15 cellular contexts compared by ENCODE assay signal in genomic region chr4:155615054-155615887, GRCh38. TPM values are rescaled to one million over a fixed set of nuclear protein-coding genes. Genes with fewer than 3 reads are reported as not detected.
DNase-seq lines count a peak whose midpoint lies in the region; ATAC-seq and TF ChIP-seq lines count a peak whose summit lies in the region.
"Had no signal": no experiment of that assay in that cellular context is flagged by ENCODE, and none has a peak within 500 bp of the region (broad histone marks: within the 10 kb centered on the region; RNA-seq: fewer than 3 reads in every experiment).

No MANE protein-coding gene starts in this region.

- DNase-seq in KBM-7 (peak; percentile 57), mesothelial cell of epicardium (ENCODE audit: low spot score in 2 of 2, unreplicated experiment in 2 of 2) (no peak)
- no peak for DNase-seq in activated naive CD4-positive, alpha-beta T cell treated with anti-CD3 and anti-CD28 coated beads for 36 hours
- DNase-seq in effector CD8-positive, alpha-beta T cell (lab: John Stamatoyannopoulos, UW), result no peak
- no peak for DNase-seq in stimulated activated CD4-positive, alpha-beta T cell treated with anti-CD3 and anti-CD28 coated beads, Interleukin-4, amount 100 ng/mL, for 1 hour
- DNase-seq: activated CD4-positive, alpha-beta memory T cell treated with anti-CD3 and anti-CD28 coated beads for 36 hours; effector memory CD4-positive, alpha-beta T cell; NCI-H1930; NCI-H82; SHP77; stimulated activated CD4-positive, alpha-beta T cell treated with anti-CD3 and anti-CD28 coated beads, Interleukin-2, amount 100 ng/mL, for 48 hours; T-helper 9 cell had no signal

- peaks cover 32% of the 10 kb centered on the region for H3K4me1 Mint-ChIP-seq in mesothelial cell of epicardium
- no peaks in the 10 kb centered on the region for H3K4me1 Mint-ChIP-seq in activated naive CD4-positive, alpha-beta T cell treated with anti-CD3 and anti-CD28 coated beads for 36 hours (ENCODE audit: low read depth)

- CTCF ChIA-PET in activated naive CD4-positive, alpha-beta T cell treated with anti-CD3 and anti-CD28 coated beads for 36 hours (lab: Charles Lee), result no interaction called here

- in situ Hi-C loops in KBM-7 (cut with MboI; ENCODE audit: low pct_unique_long_range_greater_than_20kb, low sequenced_read_pairs), result no loop called here

- H3K4me3 Mint-ChIP-seq in mesothelial cell of epicardium, result no peak overlapping the region
- H3K4me3 Mint-ChIP-seq in activated naive CD4-positive, alpha-beta T cell treated with anti-CD3 and anti-CD28 coated beads for 36 hours, result no peak overlapping the region
- H3K4me3 Mint-ChIP-seq: activated CD4-positive, alpha-beta memory T cell treated with anti-CD3 and anti-CD28 coated beads for 36 hours had no signal

- ATAC-seq in GM18505 (IDR thresholded peaks at IDR 0.05; ENCODE audit: unreplicated experiment) (no peak), GM19468 (IDR thresholded peaks at IDR 0.05; ENCODE audit: extremely low read depth, unreplicated experiment) (peak; percentile 48), HG02623 (IDR thresholded peaks at IDR 0.05; ENCODE audit: unreplicated experiment) (no peak)

- intact Hi-C loops in activated naive CD4-positive, alpha-beta T cell treated with anti-CD3 and anti-CD28 coated beads for 36 hours (cut with micrococcal nuclease), result no loop called here

- no peaks in the 10 kb centered on the region for H3K27me3 Mint-ChIP-seq in mesothelial cell of epicardium (ENCODE audit: low read depth)
- H3K27me3 Mint-ChIP-seq in activated naive CD4-positive, alpha-beta T cell treated with anti-CD3 and anti-CD28 coated beads for 36 hours (ENCODE audit: low read depth), result no peaks in the 10 kb centered on the region
- H3K27me3 Mint-ChIP-seq: activated CD4-positive, alpha-beta memory T cell treated with anti-CD3 and anti-CD28 coated beads for 36 hours had no signal

- H3K36me3 Mint-ChIP-seq in mesothelial cell of epicardium, result no peaks in the 10 kb centered on the region
- no peaks in the 10 kb centered on the region for H3K36me3 Mint-ChIP-seq in activated naive CD4-positive, alpha-beta T cell treated with anti-CD3 and anti-CD28 coated beads for 36 hours (ENCODE audit: low read depth)
- H3K36me3 Mint-ChIP-seq: activated CD4-positive, alpha-beta memory T cell treated with anti-CD3 and anti-CD28 coated beads for 36 hours had no signal

- TF ChIP-seq CTCF in mesothelial cell of epicardium (IDR thresholded peaks at IDR 0.05; ENCODE audit: unreplicated experiment), result no peak

- H3K9me3 Mint-ChIP-seq in mesothelial cell of epicardium, result peaks cover 9% of the 10 kb centered on the region
- no peaks in the 10 kb centered on the region for H3K9me3 Mint-ChIP-seq in activated naive CD4-positive, alpha-beta T cell treated with anti-CD3 and anti-CD28 coated beads for 36 hours
- H3K9me3 Mint-ChIP-seq: activated CD4-positive, alpha-beta memory T cell treated with anti-CD3 and anti-CD28 coated beads for 36 hours had no signal

- H3K27ac Mint-ChIP-seq in mesothelial cell of epicardium, result peak overlapping the region; percentile 64
- H3K27ac Mint-ChIP-seq in activated naive CD4-positive, alpha-beta T cell treated with anti-CD3 and anti-CD28 coated beads for 36 hours, result no peak overlapping the region
- H3K27ac Mint-ChIP-seq: activated CD4-positive, alpha-beta memory T cell treated with anti-CD3 and anti-CD28 coated beads for 36 hours had no signal

- TF ChIP-seq POLR2A in GM18505 (IDR thresholded peaks at IDR 0.05; ENCODE audit: borderline replicate concordance, extremely low read depth, insufficient read depth, insufficient read length), result peak; percentile 24

RNA-seq across cellular contexts. Expression of gene GUCY1A1, which starts 51.4 kb away (rescaled TPM):
- total RNA-seq in mesothelial cell of epicardium, result 49.1 to 52.3 TPM (median 52.2 TPM) in 3 replicates
- total RNA-seq in activated naive CD4-positive, alpha-beta T cell treated with anti-CD3 and anti-CD28 coated beads for 36 hours, result under 1 TPM in 1 of 2 experiments, not detected in 1; 0.07 TPM
- total RNA-seq: activated CD4-positive, alpha-beta memory T cell treated with anti-CD3 and anti-CD28 coated beads for 36 hours had no signal

Comparison
In these comparisons a context has a peak if more than half of its experiments do, and no peak if none do; other contexts are left out.
1. RNA of gene GUCY1A1, which starts 51.4 kb away (total RNA-seq): 49.1 to 52.3 TPM in mesothelial cell of epicardium; 0.07 TPM in activated naive CD4-positive, alpha-beta T cell treated with anti-CD3 and anti-CD28 coated beads for 36 hours; every median in the first group is over 10 times any median in the second.